In genomic region chr13:95341441-95341840, GRCh38 we compare ENCODE assay signal across 17 cellular contexts.
"Had no signal": no experiment of that assay in that cellular context is flagged by ENCODE, and none has a peak within 500 bp of the region (broad histone marks: within the 10 kb centered on the region; RNA-seq: fewer than 3 reads in every experiment).

No MANE protein-coding gene starts in this region.

- H3K4me3 ChIP-seq: esophagus muscularis mucosa, lung, neural progenitor cell, right lobe of liver, upper lobe of right lung had no signal

- H2AFZ ChIP-seq: neural progenitor cell had no signal

- H3K36me3 ChIP-seq: esophagus muscularis mucosa, neural progenitor cell, right lobe of liver, upper lobe of right lung had no signal

- H3K4me1 ChIP-seq: esophagus muscularis mucosa, foreskin keratinocyte, neural progenitor cell, right lobe of liver, upper lobe of right lung had no signal

- H3K27me3 ChIP-seq: esophagus muscularis mucosa, foreskin keratinocyte, neural progenitor cell, right lobe of liver, upper lobe of right lung had no signal

- H3K9ac ChIP-seq: neural progenitor cell had no signal

- ATAC-seq: activated CD8-positive, alpha-beta T cell treated with anti-CD3 and anti-CD28 coated beads for 36 hours; foreskin keratinocyte; right lobe of liver; stimulated activated memory B cell treated with anti-CD40 and anti-IgM and Interleukin-4, amounts not matched to agents 10 μg/mL and 1 μg/mL and 100 μg/mL, for 72 hours; upper lobe of right lung had no signal

- H3K27ac ChIP-seq: esophagus muscularis mucosa, foreskin keratinocyte, neural progenitor cell, right lobe of liver, upper lobe of right lung had no signal

- H3K4me2 ChIP-seq: neural progenitor cell had no signal

- H3K9me3 ChIP-seq: esophagus muscularis mucosa, right lobe of liver, upper lobe of right lung had no signal

- DNase-seq: activated CD4-positive, alpha-beta T cell treated with anti-CD3 and anti-CD28 coated beads, Interleukin-2, amount 10 ng/mL, durations not matched to agents 24 days and 14 days; activated CD8-positive, alpha-beta T cell treated with anti-CD3 and anti-CD28 coated beads for 36 hours; activated naive CD4-positive, alpha-beta T cell treated with anti-CD3 and anti-CD28 coated beads for 36 hours; activated T-cell treated with anti-CD3 and anti-CD28 coated beads, Interleukin-2, amount 50 U/mL, for 24 hours; anterior cingulate cortex; effector CD8-positive, alpha-beta T cell; foreskin keratinocyte; hippocampal formation; midbrain; right lobe of liver; stimulated activated CD4-positive, alpha-beta T cell treated with anti-CD3 and anti-CD28 coated beads, Interleukin-4, amount 100 ng/mL, for 4 hours; T1000; upper lobe of right lung had no signal
